ENCODE assay signal across 18 cellular contexts in genomic region chr21:35017256-35017655, GRCh38. TPM values are rescaled to one million over a fixed set of nuclear protein-coding genes. Genes with fewer than 3 reads are reported as not detected.
DNase-seq lines count a peak whose midpoint lies in the region; ATAC-seq and TF ChIP-seq lines count a peak whose summit lies in the region.
"Had no signal": no experiment of that assay in that cellular context is flagged by ENCODE, and none has a peak within 500 bp of the region (broad histone marks: within the 10 kb centered on the region; RNA-seq: fewer than 3 reads in every experiment).

No MANE protein-coding gene starts in this region.

- H3K36me3 Mint-ChIP-seq in activated naive CD8-positive, alpha-beta T cell: peaks cover 17% of the 10 kb centered on the region
- peaks cover 27% of the 10 kb centered on the region for H3K36me3 Mint-ChIP-seq in activated naive CD8-positive, alpha-beta T cell treated with anti-CD3 and anti-CD28 coated beads for 36 hours
- H3K36me3 Mint-ChIP-seq in activated naive CD8-positive, alpha-beta T cell treated with anti-CD3 and anti-CD28 coated beads, Interleukin-2, amount 50 U/mL, for 24 hours (ENCODE audit: low read depth): peaks cover 6% of the 10 kb centered on the region
- H3K36me3 Mint-ChIP-seq in stimulated activated memory B cell treated with anti-CD40 and anti-IgM and Interleukin-4, amounts not matched to agents 10 μg/mL and 1 μg/mL and 100 μg/mL, for 72 hours: peaks cover 47% of the 10 kb centered on the region

- no peak overlapping the region for H2AK5ac ChIP-seq in IMR-90 (ENCODE audit: low read depth, low read length)

- H3K27ac Mint-ChIP-seq in activated naive CD8-positive, alpha-beta T cell: peak overlapping the region; percentile 76
- H3K27ac Mint-ChIP-seq in activated naive CD8-positive, alpha-beta T cell treated with anti-CD3 and anti-CD28 coated beads for 36 hours: no peak overlapping the region
- peak overlapping the region; percentile 23 for H3K27ac Mint-ChIP-seq in activated naive CD8-positive, alpha-beta T cell treated with anti-CD3 and anti-CD28 coated beads, Interleukin-2, amount 50 U/mL, for 24 hours
- peak overlapping the region; percentile 78 for H3K27ac Mint-ChIP-seq in stimulated activated memory B cell treated with anti-CD40 and anti-IgM and Interleukin-4, amounts not matched to agents 10 μg/mL and 1 μg/mL and 100 μg/mL, for 72 hours

- in situ Hi-C loops in IMR-90 (cut with MboI; ENCODE audit: low sequenced_read_pairs): no loop called here

- H3K4me2 ChIP-seq in IMR-90 (ENCODE audit: low read depth, low read length): no peak overlapping the region

- peaks cover 8% of the 10 kb centered on the region for H3K9me1 ChIP-seq in IMR-90 (ENCODE audit: insufficient read depth, low read length)

- H3K56ac ChIP-seq in IMR-90 (ENCODE audit: extremely low read depth, insufficient read depth, low read length): no peak overlapping the region

- TF ChIP-seq RAD21 in IMR-90 (IDR thresholded peaks at IDR 0.05; ENCODE audit: low read length): no peak

- H3K27ac ChIP-seq in IMR-90 (ENCODE audit: insufficient read depth, low read length): no peak overlapping the region
- H3K27ac ChIP-seq: SK-N-MC had no signal

- 0 out of 2 replicates have a peak overlapping the region, but pooled peaks have one; percentile 11 for H3K14ac ChIP-seq in IMR-90 (replicated peaks; ENCODE audit: low read depth, low read length)

- H2BK5ac ChIP-seq in IMR-90 (ENCODE audit: low read depth, low read length, poor library complexity, severe bottlenecking): no peak overlapping the region

- CTCF ChIA-PET in IMR-90 (lab: Yijun Ruan, JAX): no interaction called here

- H3K4me3 Mint-ChIP-seq in activated naive CD8-positive, alpha-beta T cell: no peak overlapping the region
- H3K4me3 Mint-ChIP-seq in activated naive CD8-positive, alpha-beta T cell treated with anti-CD3 and anti-CD28 coated beads for 36 hours: no peak overlapping the region
- no peak overlapping the region for H3K4me3 Mint-ChIP-seq in activated naive CD8-positive, alpha-beta T cell treated with anti-CD3 and anti-CD28 coated beads, Interleukin-2, amount 50 U/mL, for 24 hours
- H3K4me3 Mint-ChIP-seq in stimulated activated memory B cell treated with anti-CD40 and anti-IgM and Interleukin-4, amounts not matched to agents 10 μg/mL and 1 μg/mL and 100 μg/mL, for 72 hours: no peak overlapping the region

- H3K4me3 ChIP-seq in IMR-90 (ENCODE audit: insufficient read depth, low read depth, low read length): no peak overlapping the region
- H3K4me3 ChIP-seq: SK-N-MC had no signal

- no peak overlapping the region; the same call in 1 of the 2 replicates for H2BK20ac ChIP-seq in IMR-90 (ENCODE audit: low read depth, low read length)

- BruUV-seq in IMR-90 (replicated peaks; lab: Mats Ljungman, UMichigan): no TSS peak

- peaks cover 0 to 11% of the 10 kb centered on the region in 2 experiments; a peak in 1 of 4 replicates for H3K79me1 ChIP-seq in IMR-90 (ENCODE audit: low read depth in 1 of 2, low read length in 2 of 2)

- H3K23ac ChIP-seq in IMR-90 (ENCODE audit: low read depth, low read length): no peak overlapping the region

- no peak for TF ChIP-seq CTCF in IMR-90 (conservative IDR thresholded peaks at IDR 0.05; ENCODE audit: low read depth, low read length)

- H3K9me3 Mint-ChIP-seq in activated naive CD8-positive, alpha-beta T cell (ENCODE audit: low read depth): no peaks in the 10 kb centered on the region
- H3K9me3 Mint-ChIP-seq in activated naive CD8-positive, alpha-beta T cell treated with anti-CD3 and anti-CD28 coated beads for 36 hours: no peaks in the 10 kb centered on the region
- H3K9me3 Mint-ChIP-seq in activated naive CD8-positive, alpha-beta T cell treated with anti-CD3 and anti-CD28 coated beads, Interleukin-2, amount 50 U/mL, for 24 hours: no peaks in the 10 kb centered on the region
- no peaks in the 10 kb centered on the region for H3K9me3 Mint-ChIP-seq in stimulated activated memory B cell treated with anti-CD40 and anti-IgM and Interleukin-4, amounts not matched to agents 10 μg/mL and 1 μg/mL and 100 μg/mL, for 72 hours

- H4K20me1 ChIP-seq in IMR-90 (ENCODE audit: insufficient read depth, low read length): no peaks in the 10 kb centered on the region

- no peaks in the 10 kb centered on the region for H3K9me3 ChIP-seq in IMR-90 (ENCODE audit: control insufficient read depth, insufficient read depth, low read length)

- H3K36me3 ChIP-seq in IMR-90 (ENCODE audit: control insufficient read depth, insufficient read depth, low read length): no peaks in the 10 kb centered on the region

- H4K91ac ChIP-seq in IMR-90 (ENCODE audit: insufficient read depth, low read depth, low read length): no peak overlapping the region

- H3K9ac ChIP-seq in IMR-90 (ENCODE audit: low read depth, low read length): no peak overlapping the region

- intact Hi-C loops in IMR-90 (cut with micrococcal nuclease): no loop called here

- no peak for TF ChIP-seq POLR2A in IMR-90 (IDR thresholded peaks at IDR 0.05; ENCODE audit: low read depth, low read length)

- H2AK9ac ChIP-seq in IMR-90 (replicated peaks; ENCODE audit: low read depth, low read length, poor library complexity): no peak overlapping the region

- no peak overlapping the region for H2BK15ac ChIP-seq in IMR-90 (ENCODE audit: low read depth, low read length)

- no peak for ATAC-seq in IMR-90 (ENCODE audit: low read depth)
- peak; percentile 13 for ATAC-seq in activated naive CD8-positive, alpha-beta T cell treated with anti-CD3 and anti-CD28 coated beads, Interleukin-2, amount 50 U/mL, for 24 hours
- no peak for ATAC-seq in stimulated activated memory B cell treated with anti-CD40 and anti-IgM and Interleukin-4, amounts not matched to agents 10 μg/mL and 1 μg/mL and 100 μg/mL, for 72 hours
- ATAC-seq: HepG2, Panc1, Right ventricle myocardium inferior had no signal

- no peak overlapping the region for H2AFZ ChIP-seq in IMR-90 (replicated peaks; ENCODE audit: low read length, poor library complexity)

- dilution Hi-C loops in IMR-90 (cut with HindIII; ENCODE audit: low sequenced_read_pairs, unreplicated experiment): no loop called here

- H4K8ac ChIP-seq in IMR-90 (ENCODE audit: low read depth in 2 of 2, low read length in 2 of 2): no peak overlapping the region

- POLR2A ChIA-PET in IMR-90 (lab: Charles Lee; ENCODE audit: unreplicated experiment): no interaction called here

- peaks cover 3% of the 10 kb centered on the region for H3K4me1 ChIP-seq in IMR-90 (ENCODE audit: control insufficient read depth, insufficient read depth, low read length)

- no CpG with 5 or more reads among the region's 6 CpGs for WGBS in IMR-90 (ENCODE audit: extremely low coverage in 2 of 2, insufficient read length in 1 of 2), 2 experiments

- no peak for DNase-seq in activated naive CD8-positive, alpha-beta T cell treated with anti-CD3 and anti-CD28 coated beads for 36 hours
- DNase-seq in IMR-90: no peak
- no peak for DNase-seq in activated naive CD8-positive, alpha-beta T cell treated with anti-CD3 and anti-CD28 coated beads, Interleukin-2, amount 50 U/mL, for 24 hours
- DNase-seq in globus pallidus (ENCODE audit: low spot score): no peak
- no peak for DNase-seq in NCI-H774 (lab: John Stamatoyannopoulos, UW)
- DNase-seq in NCI-H128 (lab: John Stamatoyannopoulos, UW; ENCODE audit: unreplicated experiment): no peak
- DNase-seq: AML-193, DMS 273 treated with DMSO at 0.1 percent for 48 hours, EL, H7, NCI-H345, NCI-H69 had no signal

- no peak overlapping the region for H3K18ac ChIP-seq in IMR-90 (ENCODE audit: low read depth, low read length)

- no peak overlapping the region; the same call in 1 of the 2 replicates for H3K4ac ChIP-seq in IMR-90 (ENCODE audit: low read depth, low read length)

- H3K27me3 Mint-ChIP-seq in activated naive CD8-positive, alpha-beta T cell: no peaks in the 10 kb centered on the region
- H3K27me3 Mint-ChIP-seq in activated naive CD8-positive, alpha-beta T cell treated with anti-CD3 and anti-CD28 coated beads for 36 hours: no peaks in the 10 kb centered on the region
- H3K27me3 Mint-ChIP-seq in activated naive CD8-positive, alpha-beta T cell treated with anti-CD3 and anti-CD28 coated beads, Interleukin-2, amount 50 U/mL, for 24 hours: no peaks in the 10 kb centered on the region
- no peaks in the 10 kb centered on the region for H3K27me3 Mint-ChIP-seq in stimulated activated memory B cell treated with anti-CD40 and anti-IgM and Interleukin-4, amounts not matched to agents 10 μg/mL and 1 μg/mL and 100 μg/mL, for 72 hours

- no peak overlapping the region for H2BK120ac ChIP-seq in IMR-90 (ENCODE audit: low read depth, low read length)

- H4K5ac ChIP-seq in IMR-90 (ENCODE audit: low read depth, low read length): no peak overlapping the region

- peaks cover 80% of the 10 kb centered on the region for H3K4me1 Mint-ChIP-seq in activated naive CD8-positive, alpha-beta T cell (ENCODE audit: low read depth)
- peaks cover 76% of the 10 kb centered on the region for H3K4me1 Mint-ChIP-seq in activated naive CD8-positive, alpha-beta T cell treated with anti-CD3 and anti-CD28 coated beads for 36 hours
- peaks cover 90% of the 10 kb centered on the region for H3K4me1 Mint-ChIP-seq in activated naive CD8-positive, alpha-beta T cell treated with anti-CD3 and anti-CD28 coated beads, Interleukin-2, amount 50 U/mL, for 24 hours
- peaks cover 57% of the 10 kb centered on the region for H3K4me1 Mint-ChIP-seq in stimulated activated memory B cell treated with anti-CD40 and anti-IgM and Interleukin-4, amounts not matched to agents 10 μg/mL and 1 μg/mL and 100 μg/mL, for 72 hours

- H3K27me3 ChIP-seq in IMR-90 (ENCODE audit: control insufficient read depth, insufficient read depth, low read length): no peaks in the 10 kb centered on the region

TF ChIP-seq in IMR-90, 13 proteins besides CTCF, POLR2A, EP300 and RAD21 (continues in another document):
- TF ChIP-seq CEBPB (IDR thresholded peaks at IDR 0.05; ENCODE audit: low read depth, low read length) (peak; percentile 40), RCOR1 (IDR thresholded peaks at IDR 0.05; ENCODE audit: insufficient replicate concordance, low read length) (no peak), SMC3 (IDR thresholded peaks at IDR 0.05; ENCODE audit: low read depth, low read length) (no peak), ELK1 (IDR thresholded peaks at IDR 0.05; ENCODE audit: borderline replicate concordance, low read depth, low read length) (no peak)

RNA-seq across cellular contexts. Expression of gene RUNX1, which starts 31.8 kb away (rescaled TPM):
- 10 to 100 TPM; 16.6 to 18.0 TPM for total RNA-seq in activated naive CD8-positive, alpha-beta T cell treated with anti-CD3 and anti-CD28 coated beads for 36 hours
- 16.7 and 56.5 TPM in 2 replicates for total RNA-seq in IMR-90 (2012; rRNA removed)
- polyA plus RNA-seq in IMR-90 (2012; rRNA removed): 34.5 and 45.0 TPM in 2 replicates
- 33.2 and 58.6 TPM in 2 replicates for polyA plus RNA-seq in IMR-90 (2012; cell fraction: cytosol; rRNA removed)
- polyA plus RNA-seq in IMR-90 (2012; cell fraction: nucleus; rRNA removed; ENCODE audit: low replicate concordance): 85.5 and 137 TPM in 2 replicates
